Comparison of ENCODE assay signal across 8 cellular contexts in the genomic region with DNA sequence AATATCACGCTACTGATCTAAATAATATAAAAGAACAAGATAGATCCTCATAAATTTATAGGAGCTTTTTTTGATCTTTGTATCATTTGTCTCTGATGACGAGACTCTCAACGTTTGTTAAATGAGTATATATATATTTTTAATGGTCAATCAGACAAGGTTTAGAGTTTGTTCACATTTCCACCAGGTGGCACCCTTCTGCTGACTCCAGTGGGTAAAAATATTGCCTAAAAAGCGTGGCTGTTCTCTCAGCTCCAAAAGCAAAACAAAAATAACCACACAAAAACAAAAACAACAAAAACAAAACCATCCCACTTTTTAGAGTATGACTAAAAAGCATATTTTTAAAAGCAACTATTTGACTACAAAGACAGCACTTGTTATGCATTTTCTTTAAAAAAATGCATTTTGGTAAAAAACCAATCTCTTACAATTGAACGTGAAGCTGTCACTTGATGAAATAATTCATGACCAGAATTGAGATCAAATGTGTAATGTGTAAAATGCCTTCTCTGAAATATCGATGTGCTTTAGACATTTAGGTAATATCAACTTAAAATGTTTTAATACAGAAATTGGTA.
A peak's percentile ranks its signal among the peaks of the same experiment; 100 is the strongest.
DNase-seq lines count a peak whose midpoint lies in the region; ATAC-seq and TF ChIP-seq lines count a peak whose summit lies in the region.

No MANE protein-coding gene starts in this region.

- H3K27ac Mint-ChIP-seq in MCF 10A (ENCODE audit: low read depth, unreplicated experiment) = no peak overlapping the region
- H3K27ac Mint-ChIP-seq in T-helper 2 cell treated with Interferon-gamma antibody and Interleukin-4, amounts not matched to agents 5 μg/mL and 100 μg/mL, for 36 hours = no peak overlapping the region

- H3K36me3 ChIP-seq in breast epithelium (peaks cover 6% of the 10 kb centered on the region), adipocyte (ENCODE audit: control insufficient read depth, insufficient read depth, low read length, severe bottlenecking) (no peaks in the 10 kb centered on the region), lower lobe of right lung (no peaks in the 10 kb centered on the region)

- H3K4me1 ChIP-seq in breast epithelium = no peaks in the 10 kb centered on the region
- H3K4me1 ChIP-seq in adipocyte (ENCODE audit: control insufficient read depth, insufficient read depth, low read length) = no peaks in the 10 kb centered on the region
- H3K4me1 ChIP-seq in lower lobe of right lung = no peaks in the 10 kb centered on the region

- peaks cover 4% of the 10 kb centered on the region for H3K9me3 Mint-ChIP-seq in MCF 10A (ENCODE audit: unreplicated experiment)
- no peaks in the 10 kb centered on the region for H3K9me3 Mint-ChIP-seq in T-helper 2 cell treated with Interferon-gamma antibody and Interleukin-4, amounts not matched to agents 5 μg/mL and 100 μg/mL, for 36 hours

- ATAC-seq in lower lobe of right lung (no peak), GM21825 (IDR thresholded peaks at IDR 0.05; ENCODE audit: unreplicated experiment) (no peak)

- intact Hi-C loops in MCF 10A (cut with micrococcal nuclease) = loop anchor here (10.0 kb wide), 4 partner anchors 489 to 1529 kb away; no protein-coding TSS in a partner anchor
- intact Hi-C loops in breast epithelium (cut with DNase I; ENCODE audit: low total_unique reads) = no loop called here
- intact Hi-C loops in lower lobe of right lung (cut with DNase I) = no loop called here

- no peak overlapping the region for H3K9ac ChIP-seq in adipocyte (ENCODE audit: low read length)

- TF ChIP-seq CTCF in MCF 10A (IDR thresholded peaks at IDR 0.05; ENCODE audit: unreplicated experiment) (peak; percentile 40), breast epithelium (IDR thresholded peaks at IDR 0.05) (no peak), lower lobe of right lung (IDR thresholded peaks at IDR 0.05) (peak; percentile 42)

- H3K4me3 Mint-ChIP-seq in MCF 10A (ENCODE audit: unreplicated experiment) = no peak overlapping the region
- no peak overlapping the region for H3K4me3 Mint-ChIP-seq in T-helper 2 cell treated with Interferon-gamma antibody and Interleukin-4, amounts not matched to agents 5 μg/mL and 100 μg/mL, for 36 hours

- peaks cover 0 to 43% of the 10 kb centered on the region in 2 donors for H3K27me3 ChIP-seq in breast epithelium
- H3K27me3 ChIP-seq in adipocyte (replicated peaks; ENCODE audit: control insufficient read depth, insufficient read depth, low read length) = peaks cover 23% of the 10 kb centered on the region
- H3K27me3 ChIP-seq in lower lobe of right lung (ENCODE audit: low read depth) = peaks cover 31% of the 10 kb centered on the region

- H3K27me3 Mint-ChIP-seq in MCF 10A (ENCODE audit: insufficient read depth, unreplicated experiment) = no peaks in the 10 kb centered on the region
- H3K27me3 Mint-ChIP-seq in T-helper 2 cell treated with Interferon-gamma antibody and Interleukin-4, amounts not matched to agents 5 μg/mL and 100 μg/mL, for 36 hours (ENCODE audit: low read depth) = peaks cover 18% of the 10 kb centered on the region

- H3K4me3 ChIP-seq in breast epithelium (no peak overlapping the region), adipocyte (ENCODE audit: low read length) (no peak overlapping the region), lower lobe of right lung (no peak overlapping the region)

- no peaks in the 10 kb centered on the region for H3K36me3 Mint-ChIP-seq in MCF 10A (ENCODE audit: insufficient read depth, unreplicated experiment)
- H3K36me3 Mint-ChIP-seq in T-helper 2 cell treated with Interferon-gamma antibody and Interleukin-4, amounts not matched to agents 5 μg/mL and 100 μg/mL, for 36 hours (ENCODE audit: low read depth) = no peaks in the 10 kb centered on the region

- CTCF ChIA-PET in MCF 10A (lab: Yijun Ruan, JAX) = interaction anchor here (0.6 to 2.4 kb wide), 19 partner anchors 9 to 1494 kb away, joined by 3 to 14 read pairs (median 3); no protein-coding TSS in a partner anchor

- H3K9me3 ChIP-seq in breast epithelium (no peaks in the 10 kb centered on the region), adipocyte (ENCODE audit: control insufficient read depth, low read length) (peaks cover 1% of the 10 kb centered on the region), lower lobe of right lung (no peaks in the 10 kb centered on the region)

- no peak overlapping the region for H3K27ac ChIP-seq in breast epithelium
- H3K27ac ChIP-seq in lower lobe of right lung = no peak overlapping the region

- no peaks in the 10 kb centered on the region for H3K4me1 Mint-ChIP-seq in MCF 10A (ENCODE audit: insufficient read depth, unreplicated experiment)
- no peaks in the 10 kb centered on the region for H3K4me1 Mint-ChIP-seq in T-helper 2 cell treated with Interferon-gamma antibody and Interleukin-4, amounts not matched to agents 5 μg/mL and 100 μg/mL, for 36 hours (ENCODE audit: low read depth)

- POLR2A ChIA-PET in MCF 10A (lab: Yijun Ruan, JAX) = interaction anchor here (0.6 to 0.7 kb wide), 2 partner anchors 69 to 248 kb away, joined by 3 read pairs; no protein-coding TSS in a partner anchor

- DNase-seq in MCF 10A (ENCODE audit: unreplicated experiment) (peak; percentile 63), breast epithelium (ENCODE audit: low spot score in 2 of 2) (no peak), NCI-H1105 treated with DMSO at 0.1 percent for 48 hours (lab: John Stamatoyannopoulos, UW) (peak; percentile 65), adipocyte (ENCODE audit: low read depth) (peak; percentile 40), lower lobe of right lung (no peak), NK-92 (lab: John Stamatoyannopoulos, UW; ENCODE audit: unreplicated experiment) (no peak)
- no peak for DNase-seq in T-helper 2 cell treated with Interferon-gamma antibody and Interleukin-4, amounts not matched to agents 5 μg/mL and 100 μg/mL, for 36 hours (ENCODE audit: low spot score)

- TF ChIP-seq POLR2A in breast epithelium (IDR thresholded peaks at IDR 0.05) = no peak

- BruUV-seq in MCF 10A (replicated peaks; lab: Mats Ljungman, UMichigan) = no TSS peak

Comparison
In these comparisons a context has a peak if more than half of its experiments do, and no peak if none do; other contexts are left out.
1. DNase-seq: peak in MCF 10A (single experiment), NCI-H1105 treated with DMSO at 0.1 percent for 48 hours (single experiment) and adipocyte (single experiment); none in breast epithelium (0 of 2), lower lobe of right lung (single experiment), T-helper 2 cell treated with Interferon-gamma antibody and Interleukin-4, amounts not matched to agents 5 μg/mL and 100 μg/mL, for 36 hours (single experiment) and NK-92 (single experiment).
2. CTCF ChIP-seq: peak in MCF 10A (single experiment) and lower lobe of right lung (single experiment); none in breast epithelium (0 of 3).